8 cellular contexts compared by ENCODE assay signal in genomic region chr5:88888799-88889164, GRCh38. TPM values are rescaled to one million over a fixed set of nuclear protein-coding genes. Genes with fewer than 3 reads are reported as not detected.
A peak's percentile ranks its signal among the peaks of the same experiment; 100 is the strongest.
DNase-seq lines count a peak whose midpoint lies in the region; ATAC-seq and TF ChIP-seq lines count a peak whose summit lies in the region.

No MANE protein-coding gene starts in this region.

- no peak for DNase-seq in Calu3
- no peak for DNase-seq in neuronal stem cell (ENCODE audit: low spot score)
- DNase-seq in DMS 273 (lab: John Stamatoyannopoulos, UW; ENCODE audit: unreplicated experiment) = no peak
- DNase-seq in GM10266 (ENCODE audit: extremely low spot score) = no peak
- no peak for DNase-seq in activated naive CD4-positive, alpha-beta T cell treated with anti-CD3 and anti-CD28 coated beads, Interleukin-2, amount 50 U/mL, for 72 hours (ENCODE audit: low spot score in 2 of 2)
- DNase-seq in NCI-H187 (lab: John Stamatoyannopoulos, UW) = no peak

- H3K18ac ChIP-seq in neuronal stem cell (ENCODE audit: low read length) = no peak overlapping the region

- no peak overlapping the region for H3K23ac ChIP-seq in neuronal stem cell (ENCODE audit: low read depth, low read length, poor library complexity)

- no peak overlapping the region for H3K4ac ChIP-seq in neuronal stem cell (ENCODE audit: low read length)

- H4K91ac ChIP-seq in neuronal stem cell (ENCODE audit: low read depth, low read length, poor library complexity) = no peak overlapping the region

- H3K27ac ChIP-seq in ectodermal cell (ENCODE audit: insufficient read depth, low read depth, low read length, poor library complexity, severe bottlenecking) (no peak overlapping the region), neuronal stem cell (replicated peaks; ENCODE audit: low read length) (no peak overlapping the region)

- H3K9me3 Mint-ChIP-seq in Calu3 (ENCODE audit: low read depth, unreplicated experiment) = no peaks in the 10 kb centered on the region
- H3K9me3 Mint-ChIP-seq in activated naive CD4-positive, alpha-beta T cell treated with anti-CD3 and anti-CD28 coated beads, Interleukin-2, amount 50 U/mL, for 72 hours = no peaks in the 10 kb centered on the region

- ATAC-seq in HG02938 (IDR thresholded peaks at IDR 0.05; ENCODE audit: unreplicated experiment) = peak; percentile 2
- ATAC-seq in activated naive CD4-positive, alpha-beta T cell treated with anti-CD3 and anti-CD28 coated beads, Interleukin-2, amount 50 U/mL, for 72 hours = no peak

- 22 to 26% methylated on average over 7 of the region's 7 CpGs for WGBS in ectodermal cell, 2 experiments
- no CpG with 5 or more reads among the region's 7 CpGs for WGBS in neuronal stem cell (ENCODE audit: extremely low coverage in 2 of 2, insufficient read length in 2 of 2, insufficient replicate concordance in 1 of 2), 2 donors

- no TSS peak for BruUV-seq in Calu3 (replicated peaks; lab: Mats Ljungman, UMichigan)

- H3K9ac ChIP-seq in neuronal stem cell (ENCODE audit: low read depth, low read length, poor library complexity) = no peak overlapping the region

- CTCF ChIA-PET in Calu3 (lab: Charles Lee) = interaction anchor here (0.6 to 0.8 kb wide), 3 partner anchors 179 to 1576 kb away, joined by 8 to 17 read pairs (median 15); no protein-coding TSS in a partner anchor

- peak overlapping the region; percentile 95 for H3K4me2 ChIP-seq in neuronal stem cell (ENCODE audit: insufficient read depth, low read length, poor library complexity, severe bottlenecking)

- no peak overlapping the region for H2BK12ac ChIP-seq in neuronal stem cell (ENCODE audit: low read length)

- intact Hi-C loops in Calu3 (cut with micrococcal nuclease; ENCODE audit: unreplicated experiment) = loop anchor here (10.0 kb wide), 1 partner anchor 356 kb away; no protein-coding TSS in a partner anchor

- no peaks in the 10 kb centered on the region for H3K36me3 ChIP-seq in ectodermal cell (ENCODE audit: control insufficient read depth, insufficient read depth, low read length)
- no peaks in the 10 kb centered on the region for H3K36me3 ChIP-seq in neuronal stem cell (replicated peaks in 1 of 2; ENCODE audit: control insufficient read depth in 2 of 2, insufficient read depth in 2 of 2, low read length in 2 of 2)

- no peaks in the 10 kb centered on the region for H3K27me3 Mint-ChIP-seq in Calu3 (ENCODE audit: unreplicated experiment)

- H2BK120ac ChIP-seq in neuronal stem cell (ENCODE audit: low read depth, low read length) = no peak overlapping the region

- no peak for TF ChIP-seq CTCF in Calu3 (IDR thresholded peaks at IDR 0.05; ENCODE audit: unreplicated experiment)
- TF ChIP-seq CTCF in GM10266 (IDR thresholded peaks at IDR 0.05; ENCODE audit: control insufficient read depth, insufficient read depth, low read depth, missing control alignments) = no peak

- H2AK5ac ChIP-seq in neuronal stem cell (ENCODE audit: low read depth, low read length) = no peak overlapping the region

- no peak overlapping the region for H3K14ac ChIP-seq in neuronal stem cell (ENCODE audit: low read length)

- peak overlapping the region; percentile 74 for H2AFZ ChIP-seq in neuronal stem cell (ENCODE audit: low read length)

- no peaks in the 10 kb centered on the region for H3K9me3 ChIP-seq in ectodermal cell (ENCODE audit: control insufficient read depth, low read length)
- no peaks in the 10 kb centered on the region for H3K9me3 ChIP-seq in neuronal stem cell (replicated peaks in 1 of 2; ENCODE audit: control insufficient read depth in 2 of 2, insufficient read depth in 1 of 2, low read depth in 1 of 2, low read length in 2 of 2)

- H3K36me3 Mint-ChIP-seq in Calu3 (ENCODE audit: insufficient read depth, unreplicated experiment) = peaks cover 19% of the 10 kb centered on the region
- H3K36me3 Mint-ChIP-seq in activated naive CD4-positive, alpha-beta T cell treated with anti-CD3 and anti-CD28 coated beads, Interleukin-2, amount 50 U/mL, for 72 hours = peaks cover 0 to 15% of the 10 kb centered on the region in 2 donors

- no peak overlapping the region for H2BK5ac ChIP-seq in neuronal stem cell (ENCODE audit: low read length)

- H4K8ac ChIP-seq in neuronal stem cell (ENCODE audit: low read depth, low read length) = no peak overlapping the region

- peaks cover 14% of the 10 kb centered on the region for H3K4me1 Mint-ChIP-seq in Calu3 (ENCODE audit: low read depth, unreplicated experiment)

- H3K27ac Mint-ChIP-seq in Calu3 (ENCODE audit: unreplicated experiment) = no peak overlapping the region
- H3K27ac Mint-ChIP-seq in activated naive CD4-positive, alpha-beta T cell treated with anti-CD3 and anti-CD28 coated beads, Interleukin-2, amount 50 U/mL, for 72 hours = no peak overlapping the region

- no peak overlapping the region for H2BK15ac ChIP-seq in neuronal stem cell (ENCODE audit: low read length)

- peaks cover 67% of the 10 kb centered on the region for H3K27me3 ChIP-seq in ectodermal cell (ENCODE audit: control insufficient read depth, insufficient read depth, low read length, poor library complexity, severe bottlenecking)
- H3K27me3 ChIP-seq in neuronal stem cell (ENCODE audit: control insufficient read depth in 3 of 3, insufficient read depth in 3 of 3, low read depth in 1 of 3, low read length in 3 of 3) = peaks cover 0 to 17% (median 16%) of the 10 kb centered on the region in 3 experiments

- no peaks in the 10 kb centered on the region for H3K4me1 ChIP-seq in ectodermal cell (ENCODE audit: control insufficient read depth, insufficient read depth, low read length)
- H3K4me1 ChIP-seq in neuronal stem cell (ENCODE audit: control insufficient read depth in 2 of 2, insufficient read depth in 1 of 2, low read depth in 1 of 2, low read length in 2 of 2) = peaks cover 2 to 7% of the 10 kb centered on the region in 2 donors

- no peaks in the 10 kb centered on the region for H3K79me1 ChIP-seq in neuronal stem cell (ENCODE audit: low read depth, low read length)

- peak overlapping the region; percentile 99 for H3K4me3 Mint-ChIP-seq in Calu3 (ENCODE audit: low read depth, unreplicated experiment)

- H3K4me3 ChIP-seq in ectodermal cell (ENCODE audit: insufficient read depth, low read depth, low read length) (peak overlapping the region; percentile 40), neuronal stem cell (ENCODE audit: low read length in 2 of 2) (no peak overlapping the region)

RNA-seq across cellular contexts. Expression of gene MEF2C, which starts 5.8 kb away (rescaled TPM):
- total RNA-seq in Calu3 (2022) = 6.1 and 6.5 TPM in 2 replicates
- polyA plus RNA-seq in ectodermal cell (2013, experiment 1 of 4) = 3.6 TPM
- 3.5 TPM for polyA plus RNA-seq in ectodermal cell (2013, experiment 2 of 4)
- 2.1 TPM for polyA plus RNA-seq in ectodermal cell (2013, experiment 3 of 4)
- polyA plus RNA-seq in ectodermal cell (2013, experiment 4 of 4) = 3.0 TPM
- 1.5 TPM for polyA plus RNA-seq in neuronal stem cell (2013, experiment 1 of 2)
- 1.1 TPM for polyA plus RNA-seq in neuronal stem cell (2013, experiment 2 of 2)
- under 1 TPM; 0.09 to 0.27 TPM for total RNA-seq in activated naive CD4-positive, alpha-beta T cell treated with anti-CD3 and anti-CD28 coated beads, Interleukin-2, amount 50 U/mL, for 72 hours
